ENCODE assay signal across 16 cellular contexts in genomic region chr4:174540175-174540574, GRCh38. TPM values are rescaled to one million over a fixed set of nuclear protein-coding genes. Genes with fewer than 3 reads are reported as not detected.
DNase-seq lines count a peak whose midpoint lies in the region; ATAC-seq, FAIRE-seq and TF ChIP-seq lines count a peak whose summit lies in the region.
"Had no signal": no experiment of that assay in that cellular context is flagged by ENCODE, and none has a peak within 500 bp of the region (broad histone marks: within the 10 kb centered on the region; RNA-seq: fewer than 3 reads in every experiment).

No MANE protein-coding gene starts in this region.

- CTCF ChIA-PET in SK-N-SH (lab: Yijun Ruan, JAX), result no interaction called here
- CTCF ChIA-PET in K562 (lab: Yijun Ruan, JAX; ENCODE audit: low intra/inter-chr PET ratio), result no interaction called here

- H3K27me3 ChIP-seq in SK-N-SH (ENCODE audit: insufficient read depth), result no peaks in the 10 kb centered on the region
- no peaks in the 10 kb centered on the region for H3K27me3 ChIP-seq in K562 (ENCODE audit: control insufficient read depth in 2 of 2, insufficient read depth in 2 of 2, low read length in 2 of 2)
- H3K27me3 ChIP-seq: BLaER1 had no signal

- intact Hi-C loops in K562 (cut with micrococcal nuclease), result no loop called here

- WGBS in SK-N-SH (ENCODE audit: low lambda C conversion rate), result 56% methylated on average over 10 of the region's 10 CpGs
- 70% methylated on average over 10 of the region's 10 CpGs for WGBS in K562 (ENCODE audit: insufficient coverage, low coverage, missing lambda C conversion rate)

- no peaks in the 10 kb centered on the region for H3K9me2 ChIP-seq in SK-N-SH

- DNase-seq in SK-N-SH (no peak), K562 (ENCODE audit: extremely low read depth in 1 of 4, low spot score in 3 of 4) (no peak), epithelial cell of prostate (ENCODE audit: low read depth, low spot score) (no peak), kidney tubule cell (ENCODE audit: low spot score) (peak; percentile 8), NCI-H187 treated with DMSO at 0.1 percent for 48 hours (lab: John Stamatoyannopoulos, UW) (no peak)
- no peak for DNase-seq in central memory CD4-positive, alpha-beta T cell
- DNase-seq: Calu3; CD8-positive, alpha-beta T cell; DMS79 treated with DMSO at 0.1 percent for 48 hours; GF-D8 had no signal

- H2AFZ ChIP-seq in SK-N-SH (ENCODE audit: low read depth) (no peak overlapping the region), K562 (ENCODE audit: low read depth, low read length) (peak overlapping the region; percentile 94)

- H3K4me2 ChIP-seq in SK-N-SH (no peak overlapping the region), K562 (ENCODE audit: insufficient read depth, low read length) (no peak overlapping the region)
- H3K4me2 ChIP-seq: A549, BLaER1 had no signal

- POLR2A ChIA-PET in SK-N-SH (lab: Yijun Ruan, JAX) (no interaction called here), K562 (lab: Yijun Ruan, JAX) (no interaction called here)

- no peak for TF ChIP-seq POLR2A in K562 (conservative IDR thresholded peaks at IDR 0.05)

- in situ Hi-C loops in K562 (cut with MboI), result no loop called here

- H3K4me1 ChIP-seq in SK-N-SH (ENCODE audit: control insufficient read depth in 1 of 2, insufficient read depth in 2 of 2, low read depth in 1 of 2, low read length in 1 of 2) (no peaks in the 10 kb centered on the region), K562 (replicated peaks in 1 of 2; ENCODE audit: control insufficient read depth in 2 of 2, insufficient read depth in 2 of 2, low read length in 2 of 2) (peaks cover 0 to 11% of the 10 kb centered on the region in 2 experiments; a peak in 4 of 5 replicates)
- H3K4me1 ChIP-seq: BLaER1, HAP-1 had no signal

- H4K20me1 ChIP-seq in SK-N-SH (ENCODE audit: insufficient read depth) (no peaks in the 10 kb centered on the region), K562 (replicated peaks; ENCODE audit: control insufficient read depth, insufficient read depth, low read length) (no peaks in the 10 kb centered on the region)
- H4K20me1 ChIP-seq: BLaER1 had no signal

- no TSS peak for BruUV-seq in K562 (replicated peaks; lab: Mats Ljungman, UMichigan)

- TF ChIP-seq EP300 in SK-N-SH (IDR thresholded peaks at IDR 0.05; ENCODE audit: borderline replicate concordance in 1 of 2, low read depth in 1 of 2, low read length in 1 of 2) (no peak), K562 (IDR thresholded peaks at IDR 0.05; ENCODE audit: low read length) (no peak)

- ATAC-seq in SK-N-SH treated with all-trans-retinoic acid at 6 μM for 48 hours (no peak), K562 (no peak), HG03571 (IDR thresholded peaks at IDR 0.05; ENCODE audit: unreplicated experiment) (no peak)
- ATAC-seq: A549; CD8-positive, alpha-beta T cell had no signal

- no peak overlapping the region for H3K9ac ChIP-seq in SK-N-SH
- H3K9ac ChIP-seq in K562 (ENCODE audit: insufficient read depth in 1 of 2, low read depth in 2 of 2, low read length in 2 of 2), result no peak overlapping the region
- H3K9ac ChIP-seq: BLaER1 had no signal

- no peak for TF ChIP-seq RAD21 in SK-N-SH (IDR thresholded peaks at IDR 0.05; ENCODE audit: low read length)
- TF ChIP-seq RAD21 in K562 (CRISPR knock-in tag; conservative IDR thresholded peaks at IDR 0.05 in 1 of 2, IDR thresholded peaks at IDR 0.05 in 1 of 2), result no peak

- H3K9me3 ChIP-seq in SK-N-SH, result no peaks in the 10 kb centered on the region
- H3K9me3 ChIP-seq in K562 (replicated peaks; ENCODE audit: control insufficient read depth, insufficient read depth, low read depth, low read length), result no peaks in the 10 kb centered on the region; the same call in 1 of the 2 replicates
- H3K9me3 ChIP-seq: BLaER1, HAP-1 had no signal

- TF ChIP-seq CTCF in SK-N-SH (IDR thresholded peaks at IDR 0.05) (no peak), K562 (IDR thresholded peaks at IDR 0.05 in 2 of 3, conservative IDR thresholded peaks at IDR 0.05 in 1 of 3; ENCODE audit: insufficient read depth in 2 of 3, low read depth in 1 of 3, low read length in 3 of 3) (no peak)

- no peaks in the 10 kb centered on the region for H3K9me1 ChIP-seq in K562 (ENCODE audit: control insufficient read depth, insufficient read depth, low read length)

- no peak overlapping the region for H3K27ac ChIP-seq in SK-N-SH (ENCODE audit: low read depth in 2 of 2, low read length in 1 of 2)
- no peak overlapping the region for H3K27ac ChIP-seq in K562 (ENCODE audit: extremely low read depth, low read depth, low read length)
- H3K27ac ChIP-seq in epithelial cell of prostate, result peak overlapping the region; percentile 85
- H3K27ac ChIP-seq: 22Rv1, A549, BLaER1 had no signal

- H3K4me3 ChIP-seq in SK-N-SH (ENCODE audit: low read depth in 2 of 2, low read length in 1 of 2), result no peak overlapping the region
- H3K4me3 ChIP-seq in K562, result no peak overlapping the region
- H3K4me3 ChIP-seq: A549, BLaER1, HAP-1 had no signal

- H3K79me2 ChIP-seq in SK-N-SH (ENCODE audit: insufficient read depth) (no peaks in the 10 kb centered on the region), K562 (ENCODE audit: control insufficient read depth, insufficient read depth, low read length) (no peaks in the 10 kb centered on the region)

- FAIRE-seq in K562 (lab: Jason Lieb, UNC), result no peak
- FAIRE-seq: A549 had no signal

- H3K36me3 ChIP-seq in SK-N-SH (replicated peaks in 1 of 2; ENCODE audit: control insufficient read depth in 1 of 2, insufficient read depth in 2 of 2, low read length in 1 of 2) (no peaks in the 10 kb centered on the region), K562 (ENCODE audit: control insufficient read depth, insufficient read depth, low read length) (no peaks in the 10 kb centered on the region)
- H3K36me3 ChIP-seq: BLaER1, HAP-1 had no signal

- no peaks in the 10 kb centered on the region for H3F3A ChIP-seq in SK-N-SH (replicated peaks; ENCODE audit: insufficient read depth)

TF ChIP-seq in SK-N-SH, 30 proteins besides CTCF, POLR2A, EP300 and RAD21:
- TF ChIP-seq MAX (IDR thresholded peaks at IDR 0.05; ENCODE audit: low read depth) (no peak), GABPA (IDR thresholded peaks at IDR 0.05; ENCODE audit: low read depth) (peak; percentile 21; the same call in 1 of the 2 replicates), GATA2 (CRISPR knock-in tag; IDR thresholded peaks at IDR 0.05) (no peak)

TF ChIP-seq in SK-N-SH treated with all-trans-retinoic acid at 6 μM for 48 hours, 23 proteins besides CTCF, POLR2A, EP300 and RAD21 (continues in another document):
- TF ChIP-seq ZNF70 (CRISPR knock-in tag; IDR thresholded peaks at IDR 0.05) (no peak), CSRNP3 (CRISPR knock-in tag; IDR thresholded peaks at IDR 0.05) (no peak), ARNTL (CRISPR knock-in tag; IDR thresholded peaks at IDR 0.05; ENCODE audit: borderline replicate concordance, low read depth) (no peak)

TF ChIP-seq in K562, 482 proteins besides CTCF, POLR2A, EP300 and RAD21:
- no peak for TF ChIP-seq ZNF740 (CRISPR knock-in tag; IDR thresholded peaks at IDR 0.05)
- no peak for TF ChIP-seq ZNF740 (tag; IDR thresholded peaks at IDR 0.05)
- TF ChIP-seq SNIP1 (IDR thresholded peaks at IDR 0.05; ENCODE audit: low read depth), result no peak

RNA-seq across cellular contexts. Expression of gene HPGD, which starts 17.9 kb away (rescaled TPM):
- polyA plus RNA-seq in SK-N-SH (2012; rRNA removed) (not detected in 2 replicates), K562 (2011; rRNA removed) (1.4 and 8.6 TPM in 2 replicates), K562 (2014; fragmentation: Illumina TruSeq; extraction: Trizol) (3.3 and 4.7 TPM in 2 replicates), K562 (2014; fragmentation: Nextera tagmentation; extraction: Ambion mirVana) (1 to 10 TPM; 2.3 to 3.2 TPM), K562 (2014; rRNA removed) (2.8 and 6.7 TPM in 2 replicates)
- polyA plus RNA-seq in SK-N-SH (2012; cell fraction: cytosol; rRNA removed), result 0.03 TPM in 1 of 2 replicates, not detected in the other
- polyA plus RNA-seq in SK-N-SH (2012; cell fraction: nucleus; rRNA removed), result not detected in 2 replicates
- 2.1 and 2.4 TPM in 2 replicates for total RNA-seq in K562 (2011; cell fraction: chromatin; rRNA removed; ENCODE audit: low replicate concordance)
- 0.67 and 1.3 TPM in 2 replicates for total RNA-seq in K562 (2011; cell fraction: nucleolus; rRNA removed)
- 1.5 and 3.7 TPM in 2 replicates for total RNA-seq in K562 (2011; cell fraction: nucleoplasm; rRNA removed)
- total RNA-seq in K562 (2014; rRNA removed) (4.8 and 4.9 TPM in 2 replicates), K562 (2014; rRNA removed; fragmentation: Illumina TruSeq; extraction: Trizol) (5.1 and 5.5 TPM in 2 replicates), K562 (2015; rRNA removed; fragmentation: Illumina TruSeq; extraction: Trizol) (6.2 and 7.4 TPM in 2 replicates), K562 (2021) (3.3 and 3.5 TPM in 2 replicates)
- polyA plus RNA-seq in K562 (2011; cell fraction: cytosol; rRNA removed), result 0.55 and 3.3 TPM in 2 replicates
- 1.2 and 3.2 TPM in 2 replicates for polyA plus RNA-seq in K562 (2011; cell fraction: nucleus; rRNA removed)
- 4.3 and 5.9 TPM in 2 replicates for polyA plus RNA-seq in K562 (2012)
- polyA minus RNA-seq in K562 (2011; rRNA and poly(A)+ RNA removed), result 1.5 and 7.7 TPM in 2 replicates
- 1.1 TPM in 1 of 2 replicates, not detected in the other for polyA minus RNA-seq in K562 (2011; cell fraction: cytosol; rRNA and poly(A)+ RNA removed)
- polyA minus RNA-seq in K562 (2011; cell fraction: nucleus; rRNA and poly(A)+ RNA removed), result 0.56 and 2.3 TPM in 2 replicates

Comparison
In these comparisons a context has a peak if more than half of its experiments do, and no peak if none do; other contexts are left out.
1. Of the 27 proteins assayed by ChIP-seq in both K562 and SK-N-SH: peak only in K562: none; only in SK-N-SH: GABPA; in both: none; in neither: 26.